8 cellular contexts compared by ENCODE assay signal in genomic region chr11:57335023-57335342, GRCh38. TPM values are rescaled to one million over a fixed set of nuclear protein-coding genes. Genes with fewer than 3 reads are reported as not detected.
DNase-seq lines count a peak whose midpoint lies in the region; ATAC-seq and TF ChIP-seq lines count a peak whose summit lies in the region.

No MANE protein-coding gene starts in this region.

- no peak for ATAC-seq in activated CD8-positive, alpha-beta memory T cell treated with anti-CD3 and anti-CD28 coated beads, Interleukin-2, amount 10 ng/mL, durations not matched to agents 7 days and 5 days
- no peak for ATAC-seq in activated CD8-positive, alpha-beta T cell treated with anti-CD3 and anti-CD28 coated beads for 36 hours
- ATAC-seq in thoracic aorta (ENCODE audit: insufficient number of reproducible peaks, low FRiP score, low read depth) (no peak), HG03095 (IDR thresholded peaks at IDR 0.05; ENCODE audit: unreplicated experiment) (no peak)

- no peak for DNase-seq in activated CD8-positive, alpha-beta memory T cell treated with anti-CD3 and anti-CD28 coated beads, Interleukin-2, amount 10 ng/mL, durations not matched to agents 7 days and 5 days
- DNase-seq in activated CD8-positive, alpha-beta memory T cell treated with anti-CD3 and anti-CD28 coated beads, Interleukin-2, amount 50 U/mL, for 48 hours = no peak
- no peak for DNase-seq in activated CD8-positive, alpha-beta T cell treated with anti-CD3 and anti-CD28 coated beads for 36 hours
- no peak for DNase-seq in thoracic aorta (ENCODE audit: low spot score)
- DNase-seq in GM19240 (ENCODE audit: insufficient read length, low spot score) = no peak
- DNase-seq in central memory CD4-positive, alpha-beta T cell = no peak

- H3K9ac ChIP-seq in iPS-20b (ENCODE audit: low read depth, low read length) = peak overlapping the region; percentile 81

- no peak for TF ChIP-seq CTCF in activated CD8-positive, alpha-beta T cell treated with anti-CD3 and anti-CD28 coated beads for 36 hours (IDR thresholded peaks at IDR 0.05)
- no peak for TF ChIP-seq CTCF in thoracic aorta (IDR thresholded peaks at IDR 0.05)

- POLR2A ChIA-PET in activated CD8-positive, alpha-beta T cell treated with anti-CD3 and anti-CD28 coated beads for 36 hours (lab: Charles Lee) = interaction anchor here (0.8 to 4.5 kb wide), 4 partner anchors 10 to 123 kb away, joined by 3 to 63 read pairs (median 4); partner anchors contain the start of gene TNKS1BP1

- H3K4me1 Mint-ChIP-seq in activated CD8-positive, alpha-beta memory T cell treated with anti-CD3 and anti-CD28 coated beads, Interleukin-2, amount 10 ng/mL, durations not matched to agents 7 days and 5 days = peaks cover 46% of the 10 kb centered on the region
- H3K4me1 Mint-ChIP-seq in activated CD8-positive, alpha-beta T cell treated with anti-CD3 and anti-CD28 coated beads for 36 hours (ENCODE audit: low read depth) = peaks cover 50% of the 10 kb centered on the region

- peak overlapping the region; percentile 83 for H3K27ac Mint-ChIP-seq in activated CD8-positive, alpha-beta memory T cell treated with anti-CD3 and anti-CD28 coated beads, Interleukin-2, amount 10 ng/mL, durations not matched to agents 7 days and 5 days
- H3K27ac Mint-ChIP-seq in activated CD8-positive, alpha-beta T cell treated with anti-CD3 and anti-CD28 coated beads for 36 hours = peak overlapping the region; percentile 100

- peaks cover 3% of the 10 kb centered on the region for H3K27me3 Mint-ChIP-seq in activated CD8-positive, alpha-beta memory T cell treated with anti-CD3 and anti-CD28 coated beads, Interleukin-2, amount 10 ng/mL, durations not matched to agents 7 days and 5 days
- no peaks in the 10 kb centered on the region for H3K27me3 Mint-ChIP-seq in activated CD8-positive, alpha-beta T cell treated with anti-CD3 and anti-CD28 coated beads for 36 hours

- peak overlapping the region; percentile 97 for H3K4me3 ChIP-seq in iPS-20b (ENCODE audit: low read length)
- H3K4me3 ChIP-seq in thoracic aorta = peak overlapping the region; percentile 92

- H3K36me3 Mint-ChIP-seq in activated CD8-positive, alpha-beta memory T cell treated with anti-CD3 and anti-CD28 coated beads, Interleukin-2, amount 10 ng/mL, durations not matched to agents 7 days and 5 days = peaks cover 40% of the 10 kb centered on the region
- peaks cover 54% of the 10 kb centered on the region for H3K36me3 Mint-ChIP-seq in activated CD8-positive, alpha-beta T cell treated with anti-CD3 and anti-CD28 coated beads for 36 hours (ENCODE audit: low read depth)

- no peaks in the 10 kb centered on the region for H3K9me3 Mint-ChIP-seq in activated CD8-positive, alpha-beta memory T cell treated with anti-CD3 and anti-CD28 coated beads, Interleukin-2, amount 10 ng/mL, durations not matched to agents 7 days and 5 days (ENCODE audit: low read depth)
- H3K9me3 Mint-ChIP-seq in activated CD8-positive, alpha-beta T cell treated with anti-CD3 and anti-CD28 coated beads for 36 hours = no peaks in the 10 kb centered on the region

- CTCF ChIA-PET in activated CD8-positive, alpha-beta memory T cell treated with anti-CD3 and anti-CD28 coated beads, Interleukin-2, amount 10 ng/mL, durations not matched to agents 7 days and 5 days (lab: Charles Lee) = interaction anchor here (0.8 to 3.0 kb wide), 8 partner anchors 9 to 310 kb away, joined by 3 to 22 read pairs (median 4); partner anchors contain the start of genes SLC43A1 and TNKS1BP1
- CTCF ChIA-PET in activated CD8-positive, alpha-beta T cell treated with anti-CD3 and anti-CD28 coated beads for 36 hours (lab: Charles Lee) = interaction anchor here (1.0 kb wide), 1 partner anchor 10 kb away, joined by 4 read pairs; the partner anchor contains the start of gene TNKS1BP1

- H3K4me3 Mint-ChIP-seq in activated CD8-positive, alpha-beta memory T cell treated with anti-CD3 and anti-CD28 coated beads, Interleukin-2, amount 10 ng/mL, durations not matched to agents 7 days and 5 days = peak overlapping the region; percentile 94
- H3K4me3 Mint-ChIP-seq in activated CD8-positive, alpha-beta T cell treated with anti-CD3 and anti-CD28 coated beads for 36 hours = peak overlapping the region; percentile 96

- H3K4me1 ChIP-seq in iPS-20b (ENCODE audit: insufficient read depth, low read length) (peaks cover 14% of the 10 kb centered on the region), thoracic aorta (ENCODE audit: control insufficient read depth in 1 of 2, low read depth in 2 of 2) (peaks cover 12 to 19% of the 10 kb centered on the region in 2 donors)

- peaks cover 11% of the 10 kb centered on the region; the same call in 1 of the 2 replicates for H3K27me3 ChIP-seq in iPS-20b (ENCODE audit: insufficient read depth, low read length)
- H3K27me3 ChIP-seq in thoracic aorta (replicated peaks; ENCODE audit: insufficient read depth) = no peaks in the 10 kb centered on the region

- H3K9me3 ChIP-seq in iPS-20b (ENCODE audit: insufficient read depth, low read depth, low read length) = no peaks in the 10 kb centered on the region
- no peaks in the 10 kb centered on the region for H3K9me3 ChIP-seq in thoracic aorta

- peaks cover 51% of the 10 kb centered on the region for H3K36me3 ChIP-seq in iPS-20b (ENCODE audit: insufficient read depth, low read depth, low read length)
- peaks cover 31% of the 10 kb centered on the region for H3K36me3 ChIP-seq in thoracic aorta

- H3K27ac ChIP-seq in iPS-20b (ENCODE audit: low read length) = peak overlapping the region; percentile 72
- H3K27ac ChIP-seq in thoracic aorta = peak overlapping the region; percentile 78 to 81

- intact Hi-C loops in activated CD8-positive, alpha-beta T cell treated with anti-CD3 and anti-CD28 coated beads for 36 hours (cut with micrococcal nuclease) = no loop called here

RNA-seq across cellular contexts. Expression of gene SSRP1, which starts 0.7 kb away (rescaled TPM):
- 100 to 1,000 TPM; 158 to 196 TPM for total RNA-seq in activated CD8-positive, alpha-beta memory T cell treated with anti-CD3 and anti-CD28 coated beads, Interleukin-2, amount 10 ng/mL, durations not matched to agents 7 days and 5 days
- 100 to 1,000 TPM; 284 to 290 TPM for total RNA-seq in activated CD8-positive, alpha-beta T cell treated with anti-CD3 and anti-CD28 coated beads for 36 hours
- 10 to 100 TPM; 42.0 to 51.4 TPM for total RNA-seq in thoracic aorta

RNA-seq across cellular contexts. Expression of gene P2RX3, which starts 3.2 kb away (rescaled TPM):
- not detected for total RNA-seq in activated CD8-positive, alpha-beta memory T cell treated with anti-CD3 and anti-CD28 coated beads, Interleukin-2, amount 10 ng/mL, durations not matched to agents 7 days and 5 days
- total RNA-seq in activated CD8-positive, alpha-beta T cell treated with anti-CD3 and anti-CD28 coated beads for 36 hours = not detected
- not detected for total RNA-seq in thoracic aorta

RNA-seq across cellular contexts. Expression of gene TNKS1BP1, which starts 10.2 kb away (rescaled TPM):
- 1 to 10 TPM; 4.4 to 5.8 TPM for total RNA-seq in activated CD8-positive, alpha-beta memory T cell treated with anti-CD3 and anti-CD28 coated beads, Interleukin-2, amount 10 ng/mL, durations not matched to agents 7 days and 5 days
- total RNA-seq in activated CD8-positive, alpha-beta T cell treated with anti-CD3 and anti-CD28 coated beads for 36 hours = 10 to 100 TPM; 18.4 to 23.2 TPM
- total RNA-seq in thoracic aorta = 100 to 1,000 TPM; 105 to 153 TPM

RNA-seq across cellular contexts. Expression of gene PRG3, which starts 46.0 kb away (rescaled TPM):
- not detected for total RNA-seq in activated CD8-positive, alpha-beta memory T cell treated with anti-CD3 and anti-CD28 coated beads, Interleukin-2, amount 10 ng/mL, durations not matched to agents 7 days and 5 days
- not detected for total RNA-seq in activated CD8-positive, alpha-beta T cell treated with anti-CD3 and anti-CD28 coated beads for 36 hours
- total RNA-seq in thoracic aorta = not detected

RNA-seq across cellular contexts. Expression of gene PRG2, which starts 55.5 kb away (rescaled TPM):
- total RNA-seq in activated CD8-positive, alpha-beta memory T cell treated with anti-CD3 and anti-CD28 coated beads, Interleukin-2, amount 10 ng/mL, durations not matched to agents 7 days and 5 days = under 1 TPM; 0.59 to 0.79 TPM
- 1 to 10 TPM in 1 of 2 experiments, under 1 TPM in 1; 0.43 to 2.3 TPM for total RNA-seq in activated CD8-positive, alpha-beta T cell treated with anti-CD3 and anti-CD28 coated beads for 36 hours
- under 1 TPM in 1 of 2 donors, not detected in 1; 0.54 TPM for total RNA-seq in thoracic aorta

Comparison
In these comparisons a context has a peak if more than half of its experiments do, and no peak if none do; other contexts are left out.
1. RNA of gene TNKS1BP1, which starts 10.2 kb away (total RNA-seq): 105 to 153 TPM in thoracic aorta; 18.4 to 23.2 TPM in activated CD8-positive, alpha-beta T cell treated with anti-CD3 and anti-CD28 coated beads for 36 hours and 4.4 to 5.8 TPM in activated CD8-positive, alpha-beta memory T cell treated with anti-CD3 and anti-CD28 coated beads, Interleukin-2, amount 10 ng/mL, durations not matched to agents 7 days and 5 days; every median in the first group is over 4 times any median in the second.